Comparison of ENCODE assay signal across 9 cellular contexts in genomic region chr17:58344047-58344790, GRCh38. TPM values are rescaled to one million over a fixed set of nuclear protein-coding genes. Genes with fewer than 3 reads are reported as not detected.
A peak's percentile ranks its signal among the peaks of the same experiment; 100 is the strongest.
DNase-seq lines count a peak whose midpoint lies in the region; ATAC-seq, FAIRE-seq and TF ChIP-seq lines count a peak whose summit lies in the region.
"Had no signal": no experiment of that assay in that cellular context is flagged by ENCODE, and none has a peak within 500 bp of the region (broad histone marks: within the 10 kb centered on the region; RNA-seq: fewer than 3 reads in every experiment).

No MANE protein-coding gene starts in this region.

- dilution Hi-C loops in mammary epithelial cell (cut with HindIII; ENCODE audit: low sequenced_read_pairs): no loop called here

- no peak for FAIRE-seq in RCC 7860 (lab: Jason Lieb, UNC)

- peak overlapping the region; percentile 99 for H3K27ac ChIP-seq in OCI-LY3 (ENCODE audit: low read length)
- no peak overlapping the region for H3K27ac ChIP-seq in mammary epithelial cell (ENCODE audit: insufficient read depth, low read depth, low read length)

- peak overlapping the region; percentile 78 to 98 (median 95) for H3K27ac Mint-ChIP-seq in naive thymus-derived CD8-positive, alpha-beta T cell

- H3K36me3 ChIP-seq in OCI-LY3 (replicated peaks; ENCODE audit: low read depth, low read length): peaks cover 55% of the 10 kb centered on the region
- H3K36me3 ChIP-seq in mammary epithelial cell (ENCODE audit: insufficient read depth, low read length): peaks cover 17% of the 10 kb centered on the region

- POLR2A ChIA-PET in naive thymus-derived CD8-positive, alpha-beta T cell (lab: Charles Lee): interaction anchor here (0.6 to 18.6 kb wide), 14 partner anchors 9 to 288 kb away, joined by 3 to 1631 read pairs (median 4); partner anchors contain the start of genes HSF5, RNF43, SUPT4H1 and TSPOAP1

- peak; percentile 85 for DNase-seq in activated T-helper 9 cell treated with anti-CD3 and anti-CD28 coated beads, Interleukin-2, amount 50 U/mL, for 16 hours (ENCODE audit: low read depth)
- DNase-seq in naive thymus-derived CD8-positive, alpha-beta T cell: peak; percentile 50 to 93 (median 78)
- no peak for DNase-seq in GM03348 (ENCODE audit: low spot score)
- no peak for DNase-seq in RCC 7860 (ENCODE audit: low spot score)
- no peak for DNase-seq in mammary epithelial cell

- peaks cover 0 to 66% (median 18%) of the 10 kb centered on the region in 3 donors for H3K36me3 Mint-ChIP-seq in naive thymus-derived CD8-positive, alpha-beta T cell

- BruUV-seq in mammary epithelial cell (replicated peaks; lab: Mats Ljungman, UMichigan): no TSS peak

- H3K9me3 ChIP-seq in OCI-LY3 (ENCODE audit: insufficient read depth, low read length) (no peaks in the 10 kb centered on the region; the same call in 1 of the 2 replicates), mammary epithelial cell (replicated peaks; ENCODE audit: insufficient read depth, low read length) (no peaks in the 10 kb centered on the region)

- peaks cover 82% of the 10 kb centered on the region for H3K79me2 ChIP-seq in OCI-LY3 (ENCODE audit: low read length)
- no peaks in the 10 kb centered on the region for H3K79me2 ChIP-seq in mammary epithelial cell (ENCODE audit: insufficient read depth, low read length)

- in situ Hi-C loops in mammary epithelial cell (cut with MboI; ENCODE audit: low sequenced_read_pairs in 2 of 2): no loop called here

- peak overlapping the region; percentile 99 for H3K4me2 ChIP-seq in OCI-LY3 (ENCODE audit: low read length)
- H3K4me2 ChIP-seq in mammary epithelial cell (ENCODE audit: insufficient read depth, low read depth, low read length): no peak overlapping the region

- intact Hi-C loops in mammary epithelial cell (cut with micrococcal nuclease): no loop called here

- CTCF ChIA-PET in mammary epithelial cell (lab: Charles Lee; ENCODE audit: low non-redundant PET): no interaction called here

- no peaks in the 10 kb centered on the region for H3K27me3 Mint-ChIP-seq in naive thymus-derived CD8-positive, alpha-beta T cell

- H3K4me3 Mint-ChIP-seq in naive thymus-derived CD8-positive, alpha-beta T cell: peak overlapping the region; percentile 82 to 98 (median 90)
- H3K4me3 Mint-ChIP-seq: neural crest cell had no signal

- H3K4me3 ChIP-seq in OCI-LY3 (ENCODE audit: low read length) (peak overlapping the region; percentile 79), mammary epithelial cell (replicated peaks in 1 of 3; ENCODE audit: insufficient read depth in 1 of 3, low read depth in 2 of 3, low read length in 3 of 3) (no peak overlapping the region)

- H3K9me3 Mint-ChIP-seq in naive thymus-derived CD8-positive, alpha-beta T cell: no peaks in the 10 kb centered on the region
- H3K9me3 Mint-ChIP-seq: neural crest cell had no signal

- H3K4me1 ChIP-seq in OCI-LY3 (ENCODE audit: low read length): peaks cover 63% of the 10 kb centered on the region
- H3K4me1 ChIP-seq in mammary epithelial cell (ENCODE audit: insufficient read depth, low read length): no peaks in the 10 kb centered on the region

- peak; percentile 85 for ATAC-seq in GM18502 (IDR thresholded peaks at IDR 0.05; ENCODE audit: poor library complexity, unreplicated experiment)
- ATAC-seq in HG02798 (IDR thresholded peaks at IDR 0.05; ENCODE audit: poor library complexity, unreplicated experiment): peak; percentile 88
- peak; percentile 80 to 81 for ATAC-seq in naive thymus-derived CD8-positive, alpha-beta T cell

- peak overlapping the region; percentile 99 for H3K9ac ChIP-seq in OCI-LY3 (ENCODE audit: low read length)
- no peak overlapping the region for H3K9ac ChIP-seq in mammary epithelial cell (ENCODE audit: insufficient read depth, low read length)

- H2AFZ ChIP-seq in OCI-LY3 (ENCODE audit: low read depth, low read length) (no peak overlapping the region), mammary epithelial cell (ENCODE audit: low read depth, low read length) (no peak overlapping the region)

- H3K4me1 Mint-ChIP-seq in naive thymus-derived CD8-positive, alpha-beta T cell: peaks cover 35 to 99% (median 93%) of the 10 kb centered on the region in 4 donors
- H3K4me1 Mint-ChIP-seq: neural crest cell had no signal

- TF ChIP-seq CTCF in OCI-LY3 (IDR thresholded peaks at IDR 0.05; ENCODE audit: low read depth, low read length) (no peak), mammary epithelial cell (conservative IDR thresholded peaks at IDR 0.05 in 1 of 2, IDR thresholded peaks at IDR 0.05 in 1 of 2; ENCODE audit: extremely low read depth in 1 of 2, insufficient read depth in 1 of 2, low read depth in 1 of 2, low read length in 2 of 2) (no peak)

- H4K20me1 ChIP-seq in OCI-LY3 (ENCODE audit: insufficient read depth, low read length) (no peaks in the 10 kb centered on the region), mammary epithelial cell (ENCODE audit: insufficient read depth, low read length) (no peaks in the 10 kb centered on the region)

- WGBS in mammary epithelial cell (ENCODE audit: low coverage, missing lambda C conversion rate): 40% methylated on average over 9 of the region's 9 CpGs

- H3K27me3 ChIP-seq in OCI-LY3 (ENCODE audit: low read depth, low read length) (no peaks in the 10 kb centered on the region), mammary epithelial cell (ENCODE audit: insufficient read depth, low read length) (no peaks in the 10 kb centered on the region)

RNA-seq across cellular contexts. Expression of gene SUPT4H1, which starts 7.8 kb away (rescaled TPM):
- total RNA-seq in naive thymus-derived CD8-positive, alpha-beta T cell: 10 to 100 TPM; 58.2 to 65.9 TPM
- polyA plus RNA-seq in naive thymus-derived CD8-positive, alpha-beta T cell: 10 to 100 TPM; 63.7 to 97.4 (median 76.1) TPM
- total RNA-seq in mammary epithelial cell: 10 to 100 TPM; 32.3 to 55.3 TPM
- 94.7 TPM for polyA plus RNA-seq in mammary epithelial cell
- polyA minus RNA-seq in mammary epithelial cell: 126 TPM

RNA-seq across cellular contexts. Expression of gene TSPOAP1, which starts 15.6 kb away (rescaled TPM):
- 10 to 100 TPM; 15.2 to 15.4 TPM for total RNA-seq in naive thymus-derived CD8-positive, alpha-beta T cell
- 1 to 10 TPM in 2 of 3 donors, under 1 TPM in 1; 0.43 to 1.9 (median 1.5) TPM for polyA plus RNA-seq in naive thymus-derived CD8-positive, alpha-beta T cell
- under 1 TPM; 0.05 to 0.17 TPM for total RNA-seq in mammary epithelial cell
- polyA plus RNA-seq in mammary epithelial cell: not detected
- polyA minus RNA-seq in mammary epithelial cell: not detected

Comparison
In these comparisons a context has a peak if more than half of its experiments do, and no peak if none do; other contexts are left out.
1. DNase-seq: peak in activated T-helper 9 cell treated with anti-CD3 and anti-CD28 coated beads, Interleukin-2, amount 50 U/mL, for 16 hours (single experiment) and naive thymus-derived CD8-positive, alpha-beta T cell (10 of 10); none in GM03348 (single experiment), RCC 7860 (single experiment) and mammary epithelial cell (single experiment).
2. RNA of gene TSPOAP1, which starts 15.6 kb away (total RNA-seq): 15.2 to 15.4 TPM in naive thymus-derived CD8-positive, alpha-beta T cell; 0.05 to 0.17 TPM in mammary epithelial cell; every median in the first group is over 10 times any median in the second.
3. Peak in every context shown above with its lines, with median percentiles within 50 percentile points of each other: ATAC-seq.